9 cellular contexts compared by ENCODE assay signal in the genomic region with DNA sequence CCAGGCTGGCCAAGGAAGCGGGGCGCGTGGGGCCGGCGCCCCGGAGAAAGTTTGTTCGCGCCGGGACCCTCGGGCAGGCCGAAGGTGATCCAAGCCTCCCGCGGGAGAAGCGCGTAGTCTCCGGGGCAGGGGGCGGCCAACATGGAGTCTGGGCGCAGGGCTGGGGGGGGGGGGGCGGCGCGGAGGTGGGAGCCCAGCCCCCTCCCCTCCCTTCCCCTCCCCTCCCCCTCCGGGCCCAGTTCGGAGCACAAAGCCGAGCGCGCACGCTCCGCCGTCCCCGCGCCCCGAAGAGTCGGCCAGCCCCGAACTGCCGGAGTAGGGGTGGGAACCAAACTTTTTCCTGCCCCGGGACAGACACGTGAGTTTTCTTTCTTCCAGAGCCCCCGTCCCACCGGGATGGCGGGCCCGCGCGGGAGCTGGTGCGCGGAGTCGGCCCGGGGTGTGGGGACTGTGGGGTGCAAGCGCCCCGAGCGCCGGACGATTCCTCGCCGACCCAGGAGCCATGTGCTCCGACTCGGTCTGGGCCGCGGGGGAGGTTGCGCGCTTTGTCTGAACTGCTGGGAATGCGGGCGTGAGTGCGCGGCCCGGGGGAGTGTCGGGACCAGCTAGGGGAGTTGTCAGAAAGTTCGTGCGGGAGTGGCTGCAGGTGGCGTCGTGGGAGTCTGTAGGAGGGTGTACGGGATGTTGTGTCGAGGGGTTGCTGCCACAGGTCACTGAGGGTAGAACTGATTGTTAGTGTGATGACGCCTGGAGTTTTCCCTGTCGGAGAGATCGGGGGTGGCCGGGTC. TPM values are rescaled to one million over a fixed set of nuclear protein-coding genes. Genes with fewer than 3 reads are reported as not detected.
DNase-seq lines count a peak whose midpoint lies in the region; ATAC-seq, FAIRE-seq and TF ChIP-seq lines count a peak whose summit lies in the region.
"Had no signal": no experiment of that assay in that cellular context is flagged by ENCODE, and none has a peak within 500 bp of the region (broad histone marks: within the 10 kb centered on the region; RNA-seq: fewer than 3 reads in every experiment).

No MANE protein-coding gene starts in this region.

- peaks cover 8% of the 10 kb centered on the region for H3K36me3 ChIP-seq in suprapubic skin

- H3K27ac ChIP-seq in suprapubic skin: peak overlapping the region; percentile 89

- H3K4me3 ChIP-seq in epithelial cell of proximal tubule (ENCODE audit: low read depth, low read length) (peak overlapping the region; percentile 84), suprapubic skin (peak overlapping the region; percentile 85)

- no peaks in the 10 kb centered on the region for H3K27me3 ChIP-seq in suprapubic skin

- DNase-seq in GM12891 (ENCODE audit: insufficient read length, low spot score) (peak; percentile 54), NCI-H2171 treated with DMSO at 0.1 percent for 48 hours (lab: John Stamatoyannopoulos, UW) (peak; percentile 72), epithelial cell of proximal tubule (ENCODE audit: low read depth) (no peak), myocyte (ENCODE audit: low read depth) (peak; percentile 56), suprapubic skin (ENCODE audit: low spot score in 2 of 2) (peak in 1 of 2 donors; percentile 81), cerebellum (ENCODE audit: low spot score) (no peak)
- DNase-seq in activated CD8-positive, alpha-beta memory T cell treated with anti-CD3 and anti-CD28 coated beads for 4 hours (ENCODE audit: low read depth in 2 of 2): peak; percentile 40 to 55

- no peaks in the 10 kb centered on the region for H3K9me3 ChIP-seq in suprapubic skin

- WGBS in suprapubic skin: 0% methylated on average over 14 of the region's 76 CpGs

- FAIRE-seq in GM12891 (lab: Jason Lieb, UNC): peak; percentile 80
- FAIRE-seq: endometrium had no signal

- ATAC-seq in HG02840 (IDR thresholded peaks at IDR 0.05; ENCODE audit: low FRiP score, unreplicated experiment): no peak

- no peak for TF ChIP-seq EP300 in suprapubic skin (IDR thresholded peaks at IDR 0.05)

- TF ChIP-seq CTCF in epithelial cell of proximal tubule (conservative IDR thresholded peaks at IDR 0.05; ENCODE audit: low read depth, low read length) (no peak), suprapubic skin (IDR thresholded peaks at IDR 0.05) (no peak)

- H3K4me1 ChIP-seq in suprapubic skin: peaks cover 36% of the 10 kb centered on the region

- TF ChIP-seq POLR2A in GM12891 (IDR thresholded peaks at IDR 0.05; ENCODE audit: low read depth, low read length) (peak; percentile 16; the same call in 1 of the 2 replicates), suprapubic skin (IDR thresholded peaks at IDR 0.05) (no peak)

TF ChIP-seq in GM12891, 5 proteins besides CTCF, POLR2A, EP300 and RAD21:
- TF ChIP-seq POU2F2 (IDR thresholded peaks at IDR 0.05; ENCODE audit: low read depth, low read length) (no peak; the same call in 1 of the 2 replicates), TAF1 (IDR thresholded peaks at IDR 0.05; ENCODE audit: low read depth, low read length) (no peak; the same call in 1 of the 2 replicates), POLR2AphosphoS5 (IDR thresholded peaks at IDR 0.05; ENCODE audit: low read depth, low read length) (peak; percentile 28; the same call in 1 of the 2 replicates), SPI1 (IDR thresholded peaks at IDR 0.05; ENCODE audit: low read depth, low read length) (no peak)

RNA-seq across cellular contexts. Expression of gene TGIF2, which starts 1.1 kb away (rescaled TPM):
- polyA plus RNA-seq in GM12891 (2012; ENCODE audit: low read depth, missing spikeins): 10.3 TPM
- 13.4 and 22.0 TPM in 2 replicates for total RNA-seq in epithelial cell of proximal tubule
- total RNA-seq in myocyte: 11.3 and 22.1 TPM in 2 replicates
- 12.1 TPM for polyA plus RNA-seq in myocyte (2012)
- total RNA-seq in suprapubic skin: 10 to 100 TPM in 1 of 4 donors, 1 to 10 TPM in 3; 8.1 to 11.3 (median 9.1) TPM
- total RNA-seq in cerebellum: 14.2 TPM

RNA-seq across cellular contexts. Expression of gene RAB5IF, which starts 31.1 kb away (rescaled TPM):
- 69.0 TPM for polyA plus RNA-seq in GM12891 (2012; ENCODE audit: low read depth, missing spikeins)
- total RNA-seq in epithelial cell of proximal tubule (142 and 190 TPM in 2 replicates), myocyte (98.3 and 107 TPM in 2 replicates), suprapubic skin (100 to 1,000 TPM in 2 of 4 donors, 10 to 100 TPM in 2; 42.2 to 127 (median 89.4) TPM), cerebellum (21.7 TPM)
- 107 TPM for polyA plus RNA-seq in myocyte (2012)

RNA-seq across cellular contexts. Expression of gene MYL9, which starts 33.2 kb away (rescaled TPM):
- polyA plus RNA-seq in GM12891 (2012; ENCODE audit: low read depth, missing spikeins): 16.3 TPM
- total RNA-seq in epithelial cell of proximal tubule (31.7 and 39.4 TPM in 2 replicates), myocyte (162 and 190 TPM in 2 replicates), suprapubic skin (10 to 100 TPM; 29.4 to 34.0 (median 30.7) TPM), cerebellum (0.36 TPM)
- polyA plus RNA-seq in myocyte (2012): 2,063 TPM

Comparison
In these comparisons a context has a peak if more than half of its experiments do, and no peak if none do; other contexts are left out.
1. DNase-seq: peak in GM12891 (single experiment), NCI-H2171 treated with DMSO at 0.1 percent for 48 hours (single experiment), activated CD8-positive, alpha-beta memory T cell treated with anti-CD3 and anti-CD28 coated beads for 4 hours (2 of 2) and myocyte (single experiment); none in epithelial cell of proximal tubule (single experiment) and cerebellum (single experiment).
2. RNA of gene MYL9, which starts 33.2 kb away (total RNA-seq): 162 to 190 TPM in myocyte, 31.7 to 39.4 TPM in epithelial cell of proximal tubule and 29.4 to 34.0 TPM in suprapubic skin; 0.36 TPM in cerebellum (single experiment); every median in the first group is over 10 times any median in the second.